Comparison of ENCODE assay signal across 14 cellular contexts in the genomic region with DNA sequence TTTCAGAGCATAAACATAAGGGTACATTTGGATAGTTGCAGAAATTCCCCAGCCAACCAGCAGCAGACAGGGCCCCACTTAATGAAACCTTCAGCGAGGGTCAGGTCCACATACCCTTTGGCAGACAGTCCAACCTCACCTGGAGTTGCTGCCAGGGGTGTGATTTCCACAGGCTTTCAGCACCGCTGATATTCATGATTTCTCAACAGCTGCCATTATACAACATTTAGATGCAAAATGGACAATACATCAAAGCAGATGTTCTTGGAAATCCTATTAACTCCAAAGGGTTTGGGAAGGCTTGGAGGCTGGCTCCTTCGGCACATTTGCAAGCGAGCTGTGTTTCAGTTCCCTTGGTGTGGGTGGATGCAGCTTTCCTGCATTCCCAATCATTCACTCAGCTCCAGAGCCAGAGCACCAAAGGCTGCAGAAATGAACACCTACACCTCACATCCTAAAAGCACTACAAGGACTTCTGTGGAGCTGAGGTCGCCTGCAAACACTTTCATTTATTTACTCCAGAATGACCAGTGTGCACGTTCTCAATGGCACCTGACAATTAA.
"Had no signal": no experiment of that assay in that cellular context is flagged by ENCODE, and none has a peak within 500 bp of the region (broad histone marks: within the 10 kb centered on the region; RNA-seq: fewer than 3 reads in every experiment).

No MANE protein-coding gene starts in this region.

- H3K27ac Mint-ChIP-seq: activated CD8-positive, alpha-beta T cell treated with anti-CD3 and anti-CD28 coated beads for 36 hours; activated naive CD4-positive, alpha-beta T cell treated with anti-CD3 and anti-CD28 coated beads, Interleukin-2, amount 50 U/mL, for 24 hours; activated T-helper 2 cell treated with anti-CD3 and anti-CD28 coated beads, Interferon-gamma antibody, Interleukin-2, Interleukin-4, amounts not matched to agents 10 μg/mL and 5 μg/mL and 100 μg/mL, durations not matched to agents 14 hours and 24 hours and 36 hours; stimulated activated effector memory CD8-positive, alpha-beta T cell treated with anti-CD3 and anti-CD28 coated beads, Interleukin-12 subunit alpha, Interleukin-12 subunit beta, amount 100 ng/mL, for 72 hours had no signal

- H3K36me3 ChIP-seq: esophagus squamous epithelium, right lobe of liver, transverse colon had no signal

- H3K27me3 ChIP-seq: right lobe of liver, transverse colon had no signal

- ATAC-seq: activated CD8-positive, alpha-beta T cell treated with anti-CD3 and anti-CD28 coated beads for 36 hours; right lobe of liver; stimulated activated effector memory CD8-positive, alpha-beta T cell treated with anti-CD3 and anti-CD28 coated beads, Interleukin-12 subunit alpha, Interleukin-12 subunit beta, amount 100 ng/mL, for 72 hours had no signal

- H3K4me1 ChIP-seq: esophagus squamous epithelium, parathyroid adenoma, right lobe of liver, transverse colon had no signal

- H3K36me3 Mint-ChIP-seq: activated naive CD4-positive, alpha-beta T cell treated with anti-CD3 and anti-CD28 coated beads, Interleukin-2, amount 50 U/mL, for 24 hours; stimulated activated effector memory CD8-positive, alpha-beta T cell treated with anti-CD3 and anti-CD28 coated beads, Interleukin-12 subunit alpha, Interleukin-12 subunit beta, amount 100 ng/mL, for 72 hours had no signal

- H3K27ac ChIP-seq: esophagus squamous epithelium, parathyroid adenoma, right lobe of liver, transverse colon, VCaP had no signal

- H3K4me3 Mint-ChIP-seq: activated CD8-positive, alpha-beta T cell treated with anti-CD3 and anti-CD28 coated beads for 36 hours; activated naive CD4-positive, alpha-beta T cell treated with anti-CD3 and anti-CD28 coated beads, Interleukin-2, amount 50 U/mL, for 24 hours; stimulated activated effector memory CD8-positive, alpha-beta T cell treated with anti-CD3 and anti-CD28 coated beads, Interleukin-12 subunit alpha, Interleukin-12 subunit beta, amount 100 ng/mL, for 72 hours had no signal

- H3K9me3 ChIP-seq: esophagus squamous epithelium, right lobe of liver, SK-N-SH, transverse colon had no signal

- H3K4me3 ChIP-seq: esophagus squamous epithelium, right lobe of liver, transverse colon had no signal

- H3K9me3 Mint-ChIP-seq: activated CD8-positive, alpha-beta T cell treated with anti-CD3 and anti-CD28 coated beads for 36 hours; activated naive CD4-positive, alpha-beta T cell treated with anti-CD3 and anti-CD28 coated beads, Interleukin-2, amount 50 U/mL, for 24 hours; activated T-helper 2 cell treated with anti-CD3 and anti-CD28 coated beads, Interferon-gamma antibody, Interleukin-2, Interleukin-4, amounts not matched to agents 10 μg/mL and 5 μg/mL and 100 μg/mL, durations not matched to agents 14 hours and 24 hours and 36 hours; stimulated activated effector memory CD8-positive, alpha-beta T cell treated with anti-CD3 and anti-CD28 coated beads, Interleukin-12 subunit alpha, Interleukin-12 subunit beta, amount 100 ng/mL, for 72 hours had no signal

- H3K4me1 Mint-ChIP-seq: activated naive CD4-positive, alpha-beta T cell treated with anti-CD3 and anti-CD28 coated beads, Interleukin-2, amount 50 U/mL, for 24 hours; stimulated activated effector memory CD8-positive, alpha-beta T cell treated with anti-CD3 and anti-CD28 coated beads, Interleukin-12 subunit alpha, Interleukin-12 subunit beta, amount 100 ng/mL, for 72 hours had no signal

- DNase-seq: activated CD8-positive, alpha-beta T cell treated with anti-CD3 and anti-CD28 coated beads for 36 hours; activated T-cell treated with anti-CD3 and anti-CD28 coated beads for 4 hours; dermis blood vessel endothelial cell; esophagus squamous epithelium; foreskin fibroblast; SK-N-SH; T-helper 1 cell; transverse colon had no signal
